11 cellular contexts compared by ENCODE assay signal in genomic region chr9:37840560-37841194, GRCh38. TPM values are rescaled to one million over a fixed set of nuclear protein-coding genes. Genes with fewer than 3 reads are reported as not detected.
DNase-seq lines count a peak whose midpoint lies in the region; ATAC-seq and TF ChIP-seq lines count a peak whose summit lies in the region.
"Had no signal": no experiment of that assay in that cellular context is flagged by ENCODE, and none has a peak within 500 bp of the region (broad histone marks: within the 10 kb centered on the region; RNA-seq: fewer than 3 reads in every experiment).

No MANE protein-coding gene starts in this region.

- no peak overlapping the region for H3K4me2 ChIP-seq in trophoblast cell (ENCODE audit: low read length)
- H3K4me2 ChIP-seq: GM23338 had no signal

- H3K4me3 ChIP-seq in MG63 (no peak overlapping the region), choroid plexus epithelial cell (ENCODE audit: low read depth, low read length) (no peak overlapping the region), trophoblast cell (ENCODE audit: low read depth, low read length) (no peak overlapping the region)
- H3K4me3 ChIP-seq: GM23338 had no signal

- no peaks in the 10 kb centered on the region for H3K27me3 ChIP-seq in MG63
- H3K27me3 ChIP-seq in trophoblast cell (ENCODE audit: insufficient read depth, low read length) = no peaks in the 10 kb centered on the region

- no peak overlapping the region for H3K18ac ChIP-seq in trophoblast cell (ENCODE audit: low read length)

- no peak for ATAC-seq in HG02981 (IDR thresholded peaks at IDR 0.05; ENCODE audit: unreplicated experiment)
- ATAC-seq in HG02938 (IDR thresholded peaks at IDR 0.05; ENCODE audit: unreplicated experiment) = no peak
- ATAC-seq: GM23338 had no signal

- no peak overlapping the region for H3K23ac ChIP-seq in trophoblast cell (ENCODE audit: low read length)

- no peak overlapping the region for H4K8ac ChIP-seq in trophoblast cell (ENCODE audit: low read depth, low read length)

- H3K4me1 ChIP-seq in trophoblast cell (ENCODE audit: control insufficient read depth in 1 of 2, insufficient read depth in 2 of 2, low read length in 2 of 2) = no peaks in the 10 kb centered on the region

- 100% methylated on average over 1 of the region's 4 CpGs for WGBS in trophoblast cell (ENCODE audit: extremely low coverage, insufficient coverage, insufficient read length)

- H2BK5ac ChIP-seq in trophoblast cell (ENCODE audit: low read depth, low read length, poor library complexity) = no peak overlapping the region

- no peak overlapping the region for H2AK5ac ChIP-seq in trophoblast cell (ENCODE audit: low read length)

- H4K91ac ChIP-seq in trophoblast cell (ENCODE audit: low read depth, low read length) = no peak overlapping the region

- no peaks in the 10 kb centered on the region for H3K9me3 ChIP-seq in MG63
- H3K9me3 ChIP-seq in trophoblast cell (ENCODE audit: insufficient read depth, low read depth, low read length) = no peaks in the 10 kb centered on the region

- no peak overlapping the region for H2AFZ ChIP-seq in trophoblast cell (ENCODE audit: insufficient read depth, low read length, poor library complexity)
- H2AFZ ChIP-seq: GM23338 had no signal

- H3K79me1 ChIP-seq in trophoblast cell (ENCODE audit: low read length) = no peaks in the 10 kb centered on the region

- no peak overlapping the region for H4K12ac ChIP-seq in trophoblast cell (ENCODE audit: low read depth, low read length)

- DNase-seq in EL (peak; percentile 84), MG63 (peak; percentile 69), choroid plexus epithelial cell (ENCODE audit: low read depth) (peak; percentile 77), trophoblast cell (peak; percentile 50 to 51), NCI-H510A treated with DMSO at 0.1 percent for 48 hours (lab: John Stamatoyannopoulos, UW) (no peak)
- no peak for DNase-seq in activated CD4-positive, CD25-positive, alpha-beta regulatory T cell (lab: John Stamatoyannopoulos, UW)
- DNase-seq: NCI-H510A, T-helper 9 cell had no signal

- H2BK120ac ChIP-seq in trophoblast cell (ENCODE audit: insufficient read depth, low read length, poor library complexity) = no peak overlapping the region

- H3K14ac ChIP-seq in trophoblast cell (ENCODE audit: low read length) = no peak overlapping the region

- H3K27ac ChIP-seq in trophoblast cell (ENCODE audit: low read depth, low read length) = no peak overlapping the region

- no peak overlapping the region for H3K4ac ChIP-seq in trophoblast cell (ENCODE audit: low read depth, low read length)

- no peak for TF ChIP-seq CTCF in choroid plexus epithelial cell (conservative IDR thresholded peaks at IDR 0.05; ENCODE audit: low read depth, low read length)

- H2BK12ac ChIP-seq in trophoblast cell (ENCODE audit: low read length) = no peak overlapping the region

- H3K36me3 ChIP-seq in MG63 = peaks cover 18% of the 10 kb centered on the region
- peaks cover 0 to 2% of the 10 kb centered on the region in 2 experiments for H3K36me3 ChIP-seq in trophoblast cell (ENCODE audit: control insufficient read depth in 1 of 2, insufficient read depth in 2 of 2, low read length in 2 of 2)

- no peak overlapping the region for H3K9ac ChIP-seq in trophoblast cell (ENCODE audit: low read length)

- no peaks in the 10 kb centered on the region for H3K79me2 ChIP-seq in trophoblast cell (ENCODE audit: control insufficient read depth, insufficient read depth, low read length, poor library complexity)

RNA-seq across cellular contexts. Expression of gene DCAF10, which starts 40.1 kb away (rescaled TPM):
- total RNA-seq in MG63 (2014; rRNA removed; shearing (Covaris generic); ENCODE audit: low replicate concordance) = 6.7 and 12.2 TPM in 2 replicates
- 12.3 TPM in 2 replicates for polyA plus RNA-seq in trophoblast cell (2013)

RNA-seq across cellular contexts. Expression of gene EXOSC3, which starts 55.8 kb away (rescaled TPM):
- total RNA-seq in MG63 (2014; rRNA removed; shearing (Covaris generic); ENCODE audit: low replicate concordance) = 32.9 and 37.9 TPM in 2 replicates
- 18.8 and 19.1 TPM in 2 replicates for polyA plus RNA-seq in trophoblast cell (2013)

Comparison
In these comparisons a context has a peak if more than half of its experiments do, and no peak if none do; other contexts are left out.
1. DNase-seq: peak in EL (single experiment), MG63 (single experiment), choroid plexus epithelial cell (single experiment) and trophoblast cell (2 of 2); none in NCI-H510A treated with DMSO at 0.1 percent for 48 hours (single experiment) and activated CD4-positive, CD25-positive, alpha-beta regulatory T cell (0 of 4).